ENCODE assay signal across 11 cellular contexts in the genomic region with DNA sequence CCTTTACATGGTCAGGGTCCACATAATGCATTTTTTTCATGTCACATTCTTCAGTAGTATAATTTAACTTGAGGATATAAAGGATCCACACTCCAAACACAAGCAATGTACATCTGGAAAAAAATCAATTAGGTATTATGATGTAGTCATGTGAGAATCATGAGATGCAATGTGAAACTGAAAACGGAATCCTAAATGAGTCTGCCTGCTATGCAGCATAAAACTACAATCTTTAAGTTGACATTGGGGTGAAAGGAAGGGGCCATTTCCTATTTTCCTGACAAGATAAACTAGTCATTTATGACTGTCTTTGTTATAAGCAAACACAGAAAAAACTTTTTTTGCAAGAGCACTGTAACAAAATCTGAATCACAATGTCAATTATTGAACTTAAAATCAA. TPM values are rescaled to one million over a fixed set of nuclear protein-coding genes. Genes with fewer than 3 reads are reported as not detected.
DNase-seq lines count a peak whose midpoint lies in the region; ATAC-seq and TF ChIP-seq lines count a peak whose summit lies in the region.
"Had no signal": no experiment of that assay in that cellular context is flagged by ENCODE, and none has a peak within 500 bp of the region (broad histone marks: within the 10 kb centered on the region; RNA-seq: fewer than 3 reads in every experiment).

No MANE protein-coding gene starts in this region.

- H3K4me3 ChIP-seq in mucosa of descending colon (no peak overlapping the region), mesendoderm (ENCODE audit: low read length) (no peak overlapping the region)
- H3K4me3 ChIP-seq: HAP-1 had no signal

- TF ChIP-seq CTCF in mucosa of descending colon (IDR thresholded peaks at IDR 0.05) = no peak

- H3K27me3 Mint-ChIP-seq in T-helper 17 cell = no peaks in the 10 kb centered on the region

- H2AK5ac ChIP-seq in mesendoderm (ENCODE audit: low read length) = no peak overlapping the region

- H3K9me3 ChIP-seq in T-helper 17 cell (ENCODE audit: control insufficient read depth, low read length, poor library complexity, severe bottlenecking) (no peaks in the 10 kb centered on the region), mucosa of descending colon (no peaks in the 10 kb centered on the region)
- H3K9me3 ChIP-seq: HAP-1 had no signal

- H2BK120ac ChIP-seq in mesendoderm (ENCODE audit: low read depth, low read length) = no peak overlapping the region

- H3K27ac ChIP-seq in mesendoderm (ENCODE audit: low read depth, low read length) = no peak overlapping the region

- H3K9ac ChIP-seq in mesendoderm (ENCODE audit: low read length) = no peak overlapping the region

- no peak overlapping the region for H2BK5ac ChIP-seq in mesendoderm (ENCODE audit: low read length)

- H3K36me3 Mint-ChIP-seq in T-helper 17 cell (ENCODE audit: low read depth) = peaks cover 5% of the 10 kb centered on the region

- H3K4me3 Mint-ChIP-seq in T-helper 17 cell = peak overlapping the region; percentile 73

- H3K18ac ChIP-seq in mesendoderm (ENCODE audit: low read length) = no peak overlapping the region

- H3K27ac Mint-ChIP-seq in T-helper 17 cell = peak overlapping the region; percentile 98

- H3K27me3 ChIP-seq in mesendoderm (ENCODE audit: insufficient read depth, low read length, poor library complexity) = no peaks in the 10 kb centered on the region

- no peak overlapping the region for H3K4ac ChIP-seq in mesendoderm (ENCODE audit: low read depth, low read length)

- H3K4me1 Mint-ChIP-seq in T-helper 17 cell = peaks cover 34% of the 10 kb centered on the region

- WGBS in mesendoderm (ENCODE audit: extremely low coverage, insufficient coverage, low lambda C conversion rate) = no CpG with 5 or more reads among the region's 1 CpG

- H4K5ac ChIP-seq in mesendoderm (ENCODE audit: low read length) = no peak overlapping the region

- no peak for DNase-seq in T-helper 17 cell
- DNase-seq in mucosa of descending colon = no peak
- no peak for DNase-seq in SIG-M5 treated with dmso at 0.1 percent for 504 hours (lab: John Stamatoyannopoulos, UW; ENCODE audit: unreplicated experiment)
- no peak for DNase-seq in SIG-M5 (lab: John Stamatoyannopoulos, UW)
- no peak for DNase-seq in ecto neural progenitor cell (ENCODE audit: low spot score)
- no peak for DNase-seq in mesendoderm
- DNase-seq: caudate nucleus, Kasumi-1 had no signal

- intact Hi-C loops in mucosa of descending colon (cut with DNase I, micrococcal nuclease) = no loop called here

- H3K4me2 ChIP-seq in mesendoderm (ENCODE audit: low read length) = no peak overlapping the region

- H3K79me2 ChIP-seq in mesendoderm (ENCODE audit: control insufficient read depth, insufficient read depth, low read length) = no peaks in the 10 kb centered on the region

- ATAC-seq in GM18511 (IDR thresholded peaks at IDR 0.05; ENCODE audit: unreplicated experiment) = peak; percentile 58
- ATAC-seq in GM21825 (IDR thresholded peaks at IDR 0.05; ENCODE audit: unreplicated experiment) = peak; percentile 36
- ATAC-seq in T-helper 17 cell = peak; percentile 49
- peak; percentile 25 for ATAC-seq in mucosa of descending colon

- H3K4me1 ChIP-seq in mucosa of descending colon (ENCODE audit: low read depth) = no peaks in the 10 kb centered on the region
- no peaks in the 10 kb centered on the region for H3K4me1 ChIP-seq in mesendoderm (ENCODE audit: control insufficient read depth, low read depth, low read length)

- H3K36me3 ChIP-seq in mucosa of descending colon (ENCODE audit: low read depth) (no peaks in the 10 kb centered on the region), mesendoderm (ENCODE audit: control insufficient read depth, insufficient read depth, low read length) (no peaks in the 10 kb centered on the region)
- H3K36me3 ChIP-seq: HAP-1 had no signal

- H2BK15ac ChIP-seq in mesendoderm (replicated peaks; ENCODE audit: low read depth) = no peak overlapping the region

- no peaks in the 10 kb centered on the region for H3K79me1 ChIP-seq in mesendoderm (ENCODE audit: low read length)

- H3K23ac ChIP-seq in mesendoderm (ENCODE audit: low read length) = no peak overlapping the region

- H3K56ac ChIP-seq in mesendoderm (ENCODE audit: low read length) = no peak overlapping the region

- H4K8ac ChIP-seq in mesendoderm (ENCODE audit: low read depth, low read length) = no peak overlapping the region

RNA-seq across cellular contexts. Expression of gene ST3GAL5, which starts 27.6 kb away (rescaled TPM):
- total RNA-seq in T-helper 17 cell = 10 to 100 TPM; 26.6 to 34.3 TPM
- total RNA-seq in mucosa of descending colon = 10 to 100 TPM in 1 of 3 donors, 1 to 10 TPM in 2; 5.0 to 19.0 (median 5.4) TPM
- polyA plus RNA-seq in mesendoderm (2013, experiment 1 of 2) = 1.3 TPM
- polyA plus RNA-seq in mesendoderm (2013, experiment 2 of 2) = 0.92 TPM
